ENCODE assay signal across 8 cellular contexts in the genomic region with DNA sequence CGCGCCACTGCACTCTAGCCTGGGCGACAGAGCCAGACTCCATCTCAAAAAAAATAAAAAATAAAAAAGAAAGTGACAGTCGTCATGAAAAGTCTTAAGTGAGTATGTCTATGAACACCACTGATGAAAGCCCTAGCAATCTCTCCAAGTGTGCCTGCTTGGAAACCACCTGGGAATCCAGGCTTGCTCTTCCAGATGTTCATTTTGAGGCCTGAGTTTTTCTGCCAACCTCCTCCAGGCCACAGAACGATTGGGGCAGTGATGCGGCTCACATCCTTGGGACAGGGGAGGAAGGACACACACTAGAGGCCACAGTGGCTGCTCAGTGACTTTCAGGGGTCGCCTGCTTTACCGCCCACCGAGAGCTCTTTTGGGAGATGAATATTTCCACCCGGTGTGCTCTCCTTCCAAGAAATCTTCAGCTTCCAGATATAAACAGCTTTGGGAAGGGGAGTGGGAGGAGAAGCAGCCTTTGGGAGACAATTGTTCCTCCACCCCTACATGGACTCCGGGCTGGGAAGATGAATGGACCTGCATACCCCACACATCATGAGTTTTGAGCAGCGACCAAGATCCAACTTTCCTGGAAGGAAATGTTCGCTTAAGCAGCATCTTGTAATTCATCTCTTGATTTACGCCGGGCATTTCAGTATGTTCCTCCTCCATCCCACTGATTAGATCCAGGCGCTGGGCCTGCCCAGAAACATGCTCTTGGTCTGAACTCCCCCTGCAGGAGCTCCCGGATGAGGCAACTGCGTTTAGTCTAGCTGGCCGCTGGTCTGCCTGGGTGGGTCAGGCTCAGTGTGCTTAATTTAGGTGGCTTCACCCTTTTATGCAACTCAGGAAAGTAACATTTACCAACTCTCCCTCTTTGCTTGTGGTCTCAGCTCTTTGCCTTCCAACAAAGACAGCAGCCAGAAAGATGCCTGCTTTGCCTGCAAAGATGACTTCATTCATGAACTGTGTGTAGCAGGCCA. TPM values are rescaled to one million over a fixed set of nuclear protein-coding genes. Genes with fewer than 3 reads are reported as not detected.
A peak's percentile ranks its signal among the peaks of the same experiment; 100 is the strongest.
DNase-seq lines count a peak whose midpoint lies in the region; ATAC-seq lines count a peak whose summit lies in the region.

No MANE protein-coding gene starts in this region.

- POLR2A ChIA-PET in activated CD8-positive, alpha-beta T cell treated with anti-CD3 and anti-CD28 coated beads, Interleukin-2, amount 10 ng/mL, durations not matched to agents 7 days and 5 days (lab: Charles Lee) = no interaction called here

- peak overlapping the region; percentile 86 for H3K9ac ChIP-seq in mesenchymal stem cell (ENCODE audit: low read length)

- H2BK12ac ChIP-seq in mesenchymal stem cell (ENCODE audit: low read length in 2 of 2) = peak overlapping the region; percentile 87 to 100

- no peaks in the 10 kb centered on the region for H3K36me3 Mint-ChIP-seq in activated CD8-positive, alpha-beta T cell treated with anti-CD3 and anti-CD28 coated beads, Interleukin-2, amount 10 ng/mL, durations not matched to agents 7 days and 5 days (ENCODE audit: low read depth)

- no peaks in the 10 kb centered on the region for H3K79me1 ChIP-seq in mesenchymal stem cell (replicated peaks; ENCODE audit: low read length, poor library complexity, severe bottlenecking)

- H3K36me3 ChIP-seq in mesenchymal stem cell (ENCODE audit: control insufficient read depth in 1 of 2, insufficient read depth in 2 of 2, low read depth in 1 of 2, low read length in 2 of 2) = no peaks in the 10 kb centered on the region

- H3K27me3 ChIP-seq in mesenchymal stem cell (ENCODE audit: control insufficient read depth in 1 of 2, insufficient read depth in 1 of 2, low read length in 2 of 2) = no peaks in the 10 kb centered on the region

- H2BK5ac ChIP-seq in mesenchymal stem cell (ENCODE audit: low read depth, low read length, poor library complexity, severe bottlenecking) = no peak overlapping the region

- H3K9me3 Mint-ChIP-seq in activated CD8-positive, alpha-beta T cell treated with anti-CD3 and anti-CD28 coated beads, Interleukin-2, amount 10 ng/mL, durations not matched to agents 7 days and 5 days (ENCODE audit: insufficient read depth) = no peaks in the 10 kb centered on the region

- H2BK15ac ChIP-seq in mesenchymal stem cell (ENCODE audit: low read depth, poor library complexity, severe bottlenecking) = peak overlapping the region; percentile 95

- peak overlapping the region; percentile 93 to 99 for H3K18ac ChIP-seq in mesenchymal stem cell (ENCODE audit: low read depth in 1 of 2, low read length in 2 of 2)

- H3K4me1 Mint-ChIP-seq in activated CD8-positive, alpha-beta T cell treated with anti-CD3 and anti-CD28 coated beads, Interleukin-2, amount 10 ng/mL, durations not matched to agents 7 days and 5 days (ENCODE audit: low read depth) = no peaks in the 10 kb centered on the region

- peak; percentile 49 for DNase-seq in Daoy (ENCODE audit: low read depth)
- peak; percentile 61 for DNase-seq in NCI-H510A (lab: John Stamatoyannopoulos, UW)
- DNase-seq in dedifferentiated amniotic fluid mesenchymal stem cell (ENCODE audit: extremely low spot score) = peak; percentile 91
- DNase-seq in mesenchymal stem cell = peak; percentile 91
- no peak for DNase-seq in activated CD8-positive, alpha-beta T cell treated with anti-CD3 and anti-CD28 coated beads, Interleukin-2, amount 10 ng/mL, durations not matched to agents 7 days and 5 days

- H3K4me1 ChIP-seq in mesenchymal stem cell (ENCODE audit: control insufficient read depth, insufficient read depth, low read depth, low read length) = peaks cover 26% of the 10 kb centered on the region

- CTCF ChIA-PET in activated CD8-positive, alpha-beta T cell treated with anti-CD3 and anti-CD28 coated beads, Interleukin-2, amount 10 ng/mL, durations not matched to agents 7 days and 5 days (lab: Charles Lee) = no interaction called here

- peak overlapping the region; percentile 74 for H3K27ac ChIP-seq in mesenchymal stem cell (ENCODE audit: low read length, poor library complexity, severe bottlenecking)

- H4K91ac ChIP-seq in mesenchymal stem cell (ENCODE audit: low read length) = peak overlapping the region; percentile 99

- WGBS in mesenchymal stem cell = 26% methylated on average over 12 of the region's 19 CpGs

- H4K8ac ChIP-seq in mesenchymal stem cell (ENCODE audit: low read length) = peak overlapping the region; percentile 98

- H3K4me3 Mint-ChIP-seq in activated CD8-positive, alpha-beta T cell treated with anti-CD3 and anti-CD28 coated beads, Interleukin-2, amount 10 ng/mL, durations not matched to agents 7 days and 5 days = no peak overlapping the region

- no peak overlapping the region for H2AFZ ChIP-seq in mesenchymal stem cell (ENCODE audit: low read depth, low read length)

- peak overlapping the region in 1 of 2 experiments; percentile 81 for H3K23ac ChIP-seq in mesenchymal stem cell (ENCODE audit: low read length in 2 of 2)

- peak overlapping the region in 1 of 2 experiments; percentile 35 for H3K14ac ChIP-seq in mesenchymal stem cell (ENCODE audit: low read length in 2 of 2)

- H3K4me2 ChIP-seq in mesenchymal stem cell (ENCODE audit: low read length, poor library complexity, severe bottlenecking) = no peak overlapping the region

- peak overlapping the region; percentile 92 to 100 for H3K4ac ChIP-seq in mesenchymal stem cell (ENCODE audit: low read depth in 1 of 2, low read length in 2 of 2)

- H3K27me3 Mint-ChIP-seq in activated CD8-positive, alpha-beta T cell treated with anti-CD3 and anti-CD28 coated beads, Interleukin-2, amount 10 ng/mL, durations not matched to agents 7 days and 5 days (ENCODE audit: low read depth) = peaks cover 36% of the 10 kb centered on the region

- H2AK5ac ChIP-seq in mesenchymal stem cell (ENCODE audit: low read length, severe bottlenecking) = peak overlapping the region; percentile 88

- H3K9me3 ChIP-seq in mesenchymal stem cell (ENCODE audit: control insufficient read depth, low read length) = no peaks in the 10 kb centered on the region

- H3K4me3 ChIP-seq in mesenchymal stem cell (ENCODE audit: insufficient read depth in 1 of 2, low read depth in 1 of 2, low read length in 2 of 2) = peak overlapping the region in 1 of 2 experiments; percentile 41

- ATAC-seq in activated CD4-positive, CD25-positive, alpha-beta regulatory T cell treated with anti-CD3 and anti-CD28 coated beads, Interleukin-2, amount 50 U/mL, for 24 hours = no peak
- no peak for ATAC-seq in activated CD8-positive, alpha-beta T cell treated with anti-CD3 and anti-CD28 coated beads, Interleukin-2, amount 10 ng/mL, durations not matched to agents 7 days and 5 days
- ATAC-seq in HG03460 (IDR thresholded peaks at IDR 0.05; ENCODE audit: unreplicated experiment) (no peak), HG03439 (IDR thresholded peaks at IDR 0.05; ENCODE audit: unreplicated experiment) (no peak)

- peak overlapping the region; percentile 96 for H2BK120ac ChIP-seq in mesenchymal stem cell (ENCODE audit: low read depth, low read length)

- H3K27ac Mint-ChIP-seq in activated CD8-positive, alpha-beta T cell treated with anti-CD3 and anti-CD28 coated beads, Interleukin-2, amount 10 ng/mL, durations not matched to agents 7 days and 5 days = no peak overlapping the region

RNA-seq across cellular contexts. Expression of gene ARMC9, which starts 6.2 kb away (rescaled TPM):
- total RNA-seq in Daoy (2014; rRNA removed; shearing (Covaris generic)) = 38.3 and 39.4 TPM in 2 replicates
- 200 TPM for polyA plus RNA-seq in mesenchymal stem cell (2013, experiment 1 of 2)
- 202 TPM for polyA plus RNA-seq in mesenchymal stem cell (2013, experiment 2 of 2)
- under 1 TPM; 0.65 to 0.92 TPM for total RNA-seq in activated CD8-positive, alpha-beta T cell treated with anti-CD3 and anti-CD28 coated beads, Interleukin-2, amount 10 ng/mL, durations not matched to agents 7 days and 5 days

Comparison
In these comparisons a context has a peak if more than half of its experiments do, and no peak if none do; other contexts are left out.
1. RNA of gene ARMC9, which starts 6.2 kb away (total RNA-seq): 38.3 to 39.4 TPM in Daoy; 0.65 to 0.92 TPM in activated CD8-positive, alpha-beta T cell treated with anti-CD3 and anti-CD28 coated beads, Interleukin-2, amount 10 ng/mL, durations not matched to agents 7 days and 5 days; every median in the first group is over 10 times any median in the second.